1 cellular context compared by ENCODE assay signal in the genomic region with DNA sequence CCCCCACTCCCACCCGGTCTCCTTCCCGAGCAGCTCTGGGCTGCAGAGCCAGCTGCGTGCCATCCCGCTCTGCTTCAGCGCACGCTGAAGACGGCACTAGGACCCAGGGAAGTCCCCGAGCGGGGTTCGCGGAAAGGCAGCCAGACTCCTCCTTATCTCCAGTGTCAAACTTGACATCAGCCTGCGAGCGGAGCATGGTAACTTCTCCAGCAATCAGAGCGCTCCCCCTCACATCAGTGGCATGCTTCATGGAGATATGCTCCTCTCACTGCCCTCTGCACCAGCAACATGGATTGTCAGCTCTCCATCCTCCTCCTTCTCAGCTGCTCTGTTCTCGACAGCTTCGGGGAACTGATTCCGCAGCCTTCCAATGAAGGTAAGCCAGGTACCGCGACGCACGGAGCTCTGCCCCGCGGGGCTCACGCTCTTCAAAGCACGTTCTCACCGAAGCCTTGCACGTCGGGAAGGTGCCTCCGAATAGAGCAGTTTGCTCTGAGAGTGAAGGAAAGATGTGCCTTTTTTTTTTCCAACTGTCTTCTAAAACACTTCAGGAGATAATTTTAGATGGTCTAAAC.
TF ChIP-seq lines count a peak whose summit lies in the region.

A gene (plus strand): TSS at position 161 of the 575 bp plus-strand sequence. CDS start 128 bp downstream, at position 289.

TF ChIP-seq in HEK293, 187 proteins besides CTCF, POLR2A, EP300 and RAD21 (continued from another document and continues in another):
- TF ChIP-seq ZNF501 (tag by site-specific recombination; IDR thresholded peaks at IDR 0.05) = peak; percentile 69
- TF ChIP-seq, protein P1, sequence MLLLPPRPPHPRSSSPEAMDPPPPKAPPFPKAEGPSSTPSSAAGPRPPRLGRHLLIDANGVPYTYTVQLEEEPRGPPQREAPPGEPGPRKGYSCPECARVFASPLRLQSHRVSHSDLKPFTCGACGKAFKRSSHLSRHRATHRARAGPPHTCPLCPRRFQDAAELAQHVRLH (tag by site-specific recombination; IDR thresholded peaks at IDR 0.05) = peak; percentile 70
- TF ChIP-seq ZNF19 (tag by site-specific recombination; IDR thresholded peaks at IDR 0.05; ENCODE audit: low read depth) = no peak
- peak; percentile 47 for TF ChIP-seq ZNF629 (tag by site-specific recombination; IDR thresholded peaks at IDR 0.05)
- no peak for TF ChIP-seq ZNF169 (tag by site-specific recombination; IDR thresholded peaks at IDR 0.05)
- TF ChIP-seq ZNF266 (tag by site-specific recombination; IDR thresholded peaks at IDR 0.05; ENCODE audit: low read depth) = no peak
- peak; percentile 99 for TF ChIP-seq ZBTB17 (tag by site-specific recombination; IDR thresholded peaks at IDR 0.05)
- TF ChIP-seq, protein P2, sequence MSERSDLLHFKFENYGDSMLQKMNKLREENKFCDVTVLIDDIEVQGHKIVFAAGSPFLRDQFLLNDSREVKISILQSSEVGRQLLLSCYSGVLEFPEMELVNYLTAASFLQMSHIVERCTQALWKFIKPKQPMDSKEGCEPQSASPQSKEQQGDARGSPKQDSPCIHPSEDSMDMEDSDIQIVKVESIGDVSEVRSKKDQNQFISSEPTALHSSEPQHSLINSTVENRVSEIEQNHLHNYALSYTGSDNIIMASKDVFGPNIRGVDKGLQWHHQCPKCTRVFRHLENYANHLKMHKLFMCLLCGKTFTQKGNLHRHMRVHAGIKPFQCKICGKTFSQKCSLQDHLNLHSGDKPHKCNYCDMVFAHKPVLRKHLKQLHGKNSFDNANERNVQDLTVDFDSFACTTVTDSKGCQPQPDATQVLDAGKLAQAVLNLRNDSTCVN (tag by site-specific recombination; optimal IDR thresholded peaks at IDR 0.05) = peak; percentile 68
- 0 out of 2 replicates have a peak, but pooled peaks have one; percentile 28 for TF ChIP-seq ZXDB (tag by site-specific recombination; IDR thresholded peaks at IDR 0.05)
- no peak for TF ChIP-seq ZNF521 (tag by site-specific recombination; IDR thresholded peaks at IDR 0.05)
- TF ChIP-seq ZNF394 (tag by site-specific recombination; IDR thresholded peaks at IDR 0.05; ENCODE audit: borderline replicate concordance) = peak; percentile 32; the same call in 1 of the 2 replicates
- TF ChIP-seq, protein P3, sequence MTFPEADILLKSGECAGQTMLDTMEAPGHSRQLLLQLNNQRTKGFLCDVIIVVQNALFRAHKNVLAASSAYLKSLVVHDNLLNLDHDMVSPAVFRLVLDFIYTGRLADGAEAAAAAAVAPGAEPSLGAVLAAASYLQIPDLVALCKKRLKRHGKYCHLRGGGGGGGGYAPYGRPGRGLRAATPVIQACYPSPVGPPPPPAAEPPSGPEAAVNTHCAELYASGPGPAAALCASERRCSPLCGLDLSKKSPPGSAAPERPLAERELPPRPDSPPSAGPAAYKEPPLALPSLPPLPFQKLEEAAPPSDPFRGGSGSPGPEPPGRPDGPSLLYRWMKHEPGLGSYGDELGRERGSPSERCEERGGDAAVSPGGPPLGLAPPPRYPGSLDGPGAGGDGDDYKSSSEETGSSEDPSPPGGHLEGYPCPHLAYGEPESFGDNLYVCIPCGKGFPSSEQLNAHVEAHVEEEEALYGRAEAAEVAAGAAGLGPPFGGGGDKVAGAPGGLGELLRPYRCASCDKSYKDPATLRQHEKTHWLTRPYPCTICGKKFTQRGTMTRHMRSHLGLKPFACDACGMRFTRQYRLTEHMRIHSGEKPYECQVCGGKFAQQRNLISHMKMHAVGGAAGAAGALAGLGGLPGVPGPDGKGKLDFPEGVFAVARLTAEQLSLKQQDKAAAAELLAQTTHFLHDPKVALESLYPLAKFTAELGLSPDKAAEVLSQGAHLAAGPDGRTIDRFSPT (tag by site-specific recombination; IDR thresholded peaks at IDR 0.05) = peak; percentile 67; the same call in 1 of the 2 replicates
- no peak for TF ChIP-seq ZBTB1 (tag by site-specific recombination; IDR thresholded peaks at IDR 0.05)
- peak; percentile 87 for TF ChIP-seq ZBTB20 (tag by site-specific recombination; IDR thresholded peaks at IDR 0.05)
- TF ChIP-seq ZNF76 (tag by site-specific recombination; IDR thresholded peaks at IDR 0.05; ENCODE audit: borderline replicate concordance, low read depth) = peak; percentile 63; the same call in 1 of the 2 replicates
- TF ChIP-seq SP7 (tag by site-specific recombination; IDR thresholded peaks at IDR 0.05) = peak; percentile 78
- TF ChIP-seq, protein P4, sequence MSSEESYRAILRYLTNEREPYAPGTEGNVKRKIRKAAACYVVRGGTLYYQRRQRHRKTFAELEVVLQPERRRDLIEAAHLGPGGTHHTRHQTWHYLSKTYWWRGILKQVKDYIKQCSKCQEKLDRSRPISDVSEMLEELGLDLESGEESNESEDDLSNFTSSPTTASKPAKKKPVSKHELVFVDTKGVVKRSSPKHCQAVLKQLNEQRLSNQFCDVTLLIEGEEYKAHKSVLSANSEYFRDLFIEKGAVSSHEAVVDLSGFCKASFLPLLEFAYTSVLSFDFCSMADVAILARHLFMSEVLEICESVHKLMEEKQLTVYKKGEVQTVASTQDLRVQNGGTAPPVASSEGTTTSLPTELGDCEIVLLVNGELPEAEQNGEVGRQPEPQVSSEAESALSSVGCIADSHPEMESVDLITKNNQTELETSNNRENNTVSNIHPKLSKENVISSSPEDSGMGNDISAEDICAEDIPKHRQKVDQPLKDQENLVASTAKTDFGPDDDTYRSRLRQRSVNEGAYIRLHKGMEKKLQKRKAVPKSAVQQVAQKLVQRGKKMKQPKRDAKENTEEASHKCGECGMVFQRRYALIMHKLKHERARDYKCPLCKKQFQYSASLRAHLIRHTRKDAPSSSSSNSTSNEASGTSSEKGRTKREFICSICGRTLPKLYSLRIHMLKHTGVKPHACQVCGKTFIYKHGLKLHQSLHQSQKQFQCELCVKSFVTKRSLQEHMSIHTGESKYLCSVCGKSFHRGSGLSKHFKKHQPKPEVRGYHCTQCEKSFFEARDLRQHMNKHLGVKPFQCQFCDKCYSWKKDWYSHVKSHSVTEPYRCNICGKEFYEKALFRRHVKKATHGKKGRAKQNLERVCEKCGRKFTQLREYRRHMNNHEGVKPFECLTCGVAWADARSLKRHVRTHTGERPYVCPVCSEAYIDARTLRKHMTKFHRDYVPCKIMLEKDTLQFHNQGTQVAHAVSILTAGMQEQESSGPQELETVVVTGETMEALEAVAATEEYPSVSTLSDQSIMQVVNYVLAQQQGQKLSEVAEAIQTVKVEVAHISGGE (tag by site-specific recombination; conservative IDR thresholded peaks at IDR 0.05; ENCODE audit: low read depth) = 0 out of 2 replicates have a peak, but pooled peaks have one; percentile 9
- no peak for TF ChIP-seq ZNF37A (tag by site-specific recombination; IDR thresholded peaks at IDR 0.05)
- TF ChIP-seq, protein P5, sequence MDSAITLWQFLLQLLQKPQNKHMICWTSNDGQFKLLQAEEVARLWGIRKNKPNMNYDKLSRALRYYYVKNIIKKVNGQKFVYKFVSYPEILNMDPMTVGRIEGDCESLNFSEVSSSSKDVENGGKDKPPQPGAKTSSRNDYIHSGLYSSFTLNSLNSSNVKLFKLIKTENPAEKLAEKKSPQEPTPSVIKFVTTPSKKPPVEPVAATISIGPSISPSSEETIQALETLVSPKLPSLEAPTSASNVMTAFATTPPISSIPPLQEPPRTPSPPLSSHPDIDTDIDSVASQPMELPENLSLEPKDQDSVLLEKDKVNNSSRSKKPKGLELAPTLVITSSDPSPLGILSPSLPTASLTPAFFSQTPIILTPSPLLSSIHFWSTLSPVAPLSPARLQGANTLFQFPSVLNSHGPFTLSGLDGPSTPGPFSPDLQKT (IDR thresholded peaks at IDR 0.05; ENCODE audit: borderline replicate concordance, low read depth, low read length) = no peak
- peak; percentile 32; the same call in 1 of the 2 replicates for TF ChIP-seq ZNF2 (tag by site-specific recombination; IDR thresholded peaks at IDR 0.05)
- peak; percentile 32; the same call in 1 of the 2 replicates for TF ChIP-seq ZNF324 (tag by site-specific recombination; IDR thresholded peaks at IDR 0.05)
- TF ChIP-seq ZSCAN30 (tag by site-specific recombination; IDR thresholded peaks at IDR 0.05) = peak; percentile 52; the same call in 1 of the 2 replicates
- peak; percentile 42; the same call in 1 of the 2 replicates for TF ChIP-seq ZNF660 (tag by site-specific recombination; IDR thresholded peaks at IDR 0.05)
- TF ChIP-seq ZNF600 (tag by site-specific recombination; IDR thresholded peaks at IDR 0.05) = peak; percentile 73
- TF ChIP-seq, protein P6, sequence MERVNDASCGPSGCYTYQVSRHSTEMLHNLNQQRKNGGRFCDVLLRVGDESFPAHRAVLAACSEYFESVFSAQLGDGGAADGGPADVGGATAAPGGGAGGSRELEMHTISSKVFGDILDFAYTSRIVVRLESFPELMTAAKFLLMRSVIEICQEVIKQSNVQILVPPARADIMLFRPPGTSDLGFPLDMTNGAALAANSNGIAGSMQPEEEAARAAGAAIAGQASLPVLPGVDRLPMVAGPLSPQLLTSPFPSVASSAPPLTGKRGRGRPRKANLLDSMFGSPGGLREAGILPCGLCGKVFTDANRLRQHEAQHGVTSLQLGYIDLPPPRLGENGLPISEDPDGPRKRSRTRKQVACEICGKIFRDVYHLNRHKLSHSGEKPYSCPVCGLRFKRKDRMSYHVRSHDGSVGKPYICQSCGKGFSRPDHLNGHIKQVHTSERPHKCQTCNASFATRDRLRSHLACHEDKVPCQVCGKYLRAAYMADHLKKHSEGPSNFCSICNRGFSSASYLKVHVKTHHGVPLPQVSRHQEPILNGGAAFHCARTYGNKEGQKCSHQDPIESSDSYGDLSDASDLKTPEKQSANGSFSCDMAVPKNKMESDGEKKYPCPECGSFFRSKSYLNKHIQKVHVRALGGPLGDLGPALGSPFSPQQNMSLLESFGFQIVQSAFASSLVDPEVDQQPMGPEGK (tag by site-specific recombination; IDR thresholded peaks at IDR 0.05) = 0 out of 2 replicates have a peak, but pooled peaks have one; percentile 25
- peak; percentile 54; the same call in 1 of the 2 replicates for TF ChIP-seq ZNF341 (tag by site-specific recombination; IDR thresholded peaks at IDR 0.05; ENCODE audit: low read depth)
- TF ChIP-seq ZFP69B (tag by site-specific recombination; IDR thresholded peaks at IDR 0.05) = peak; percentile 28; the same call in 1 of the 2 replicates
- TF ChIP-seq, protein P7, sequence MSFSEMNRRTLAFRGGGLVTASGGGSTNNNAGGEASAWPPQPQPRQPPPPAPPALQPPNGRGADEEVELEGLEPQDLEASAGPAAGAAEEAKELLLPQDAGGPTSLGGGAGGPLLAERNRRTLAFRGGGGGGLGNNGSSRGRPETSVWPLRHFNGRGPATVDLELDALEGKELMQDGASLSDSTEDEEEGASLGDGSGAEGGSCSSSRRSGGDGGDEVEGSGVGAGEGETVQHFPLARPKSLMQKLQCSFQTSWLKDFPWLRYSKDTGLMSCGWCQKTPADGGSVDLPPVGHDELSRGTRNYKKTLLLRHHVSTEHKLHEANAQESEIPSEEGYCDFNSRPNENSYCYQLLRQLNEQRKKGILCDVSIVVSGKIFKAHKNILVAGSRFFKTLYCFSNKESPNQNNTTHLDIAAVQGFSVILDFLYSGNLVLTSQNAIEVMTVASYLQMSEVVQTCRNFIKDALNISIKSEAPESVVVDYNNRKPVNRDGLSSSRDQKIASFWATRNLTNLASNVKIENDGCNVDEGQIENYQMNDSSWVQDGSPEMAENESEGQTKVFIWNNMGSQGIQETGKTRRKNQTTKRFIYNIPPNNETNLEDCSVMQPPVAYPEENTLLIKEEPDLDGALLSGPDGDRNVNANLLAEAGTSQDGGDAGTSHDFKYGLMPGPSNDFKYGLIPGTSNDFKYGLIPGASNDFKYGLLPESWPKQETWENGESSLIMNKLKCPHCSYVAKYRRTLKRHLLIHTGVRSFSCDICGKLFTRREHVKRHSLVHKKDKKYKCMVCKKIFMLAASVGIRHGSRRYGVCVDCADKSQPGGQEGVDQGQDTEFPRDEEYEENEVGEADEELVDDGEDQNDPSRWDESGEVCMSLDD (tag by site-specific recombination; IDR thresholded peaks at IDR 0.05) = peak; percentile 53; the same call in 1 of the 2 replicates
- TF ChIP-seq, protein P8, sequence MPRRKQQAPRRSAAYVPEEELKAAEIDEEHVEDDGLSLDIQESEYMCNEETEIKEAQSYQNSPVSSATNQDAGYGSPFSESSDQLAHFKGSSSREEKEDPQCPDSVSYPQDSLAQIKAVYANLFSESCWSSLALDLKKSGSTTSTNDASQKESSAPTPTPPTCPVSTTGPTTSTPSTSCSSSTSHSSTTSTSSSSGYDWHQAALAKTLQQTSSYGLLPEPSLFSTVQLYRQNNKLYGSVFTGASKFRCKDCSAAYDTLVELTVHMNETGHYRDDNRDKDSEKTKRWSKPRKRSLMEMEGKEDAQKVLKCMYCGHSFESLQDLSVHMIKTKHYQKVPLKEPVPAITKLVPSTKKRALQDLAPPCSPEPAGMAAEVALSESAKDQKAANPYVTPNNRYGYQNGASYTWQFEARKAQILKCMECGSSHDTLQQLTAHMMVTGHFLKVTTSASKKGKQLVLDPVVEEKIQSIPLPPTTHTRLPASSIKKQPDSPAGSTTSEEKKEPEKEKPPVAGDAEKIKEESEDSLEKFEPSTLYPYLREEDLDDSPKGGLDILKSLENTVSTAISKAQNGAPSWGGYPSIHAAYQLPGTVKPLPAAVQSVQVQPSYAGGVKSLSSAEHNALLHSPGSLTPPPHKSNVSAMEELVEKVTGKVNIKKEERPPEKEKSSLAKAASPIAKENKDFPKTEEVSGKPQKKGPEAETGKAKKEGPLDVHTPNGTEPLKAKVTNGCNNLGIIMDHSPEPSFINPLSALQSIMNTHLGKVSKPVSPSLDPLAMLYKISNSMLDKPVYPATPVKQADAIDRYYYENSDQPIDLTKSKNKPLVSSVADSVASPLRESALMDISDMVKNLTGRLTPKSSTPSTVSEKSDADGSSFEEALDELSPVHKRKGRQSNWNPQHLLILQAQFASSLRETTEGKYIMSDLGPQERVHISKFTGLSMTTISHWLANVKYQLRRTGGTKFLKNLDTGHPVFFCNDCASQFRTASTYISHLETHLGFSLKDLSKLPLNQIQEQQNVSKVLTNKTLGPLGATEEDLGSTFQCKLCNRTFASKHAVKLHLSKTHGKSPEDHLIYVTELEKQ (tag by site-specific recombination; IDR thresholded peaks at IDR 0.05; ENCODE audit: borderline replicate concordance) = peak; percentile 76; the same call in 1 of the 2 replicates
- TF ChIP-seq, protein P9, sequence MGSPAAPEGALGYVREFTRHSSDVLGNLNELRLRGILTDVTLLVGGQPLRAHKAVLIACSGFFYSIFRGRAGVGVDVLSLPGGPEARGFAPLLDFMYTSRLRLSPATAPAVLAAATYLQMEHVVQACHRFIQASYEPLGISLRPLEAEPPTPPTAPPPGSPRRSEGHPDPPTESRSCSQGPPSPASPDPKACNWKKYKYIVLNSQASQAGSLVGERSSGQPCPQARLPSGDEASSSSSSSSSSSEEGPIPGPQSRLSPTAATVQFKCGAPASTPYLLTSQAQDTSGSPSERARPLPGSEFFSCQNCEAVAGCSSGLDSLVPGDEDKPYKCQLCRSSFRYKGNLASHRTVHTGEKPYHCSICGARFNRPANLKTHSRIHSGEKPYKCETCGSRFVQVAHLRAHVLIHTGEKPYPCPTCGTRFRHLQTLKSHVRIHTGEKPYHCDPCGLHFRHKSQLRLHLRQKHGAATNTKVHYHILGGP (tag by site-specific recombination; IDR thresholded peaks at IDR 0.05) = no peak
- peak; percentile 90; the same call in 1 of the 2 replicates for TF ChIP-seq TRIM28 (IDR thresholded peaks at IDR 0.05; ENCODE audit: borderline replicate concordance, low read length)
